In the genomic region with DNA sequence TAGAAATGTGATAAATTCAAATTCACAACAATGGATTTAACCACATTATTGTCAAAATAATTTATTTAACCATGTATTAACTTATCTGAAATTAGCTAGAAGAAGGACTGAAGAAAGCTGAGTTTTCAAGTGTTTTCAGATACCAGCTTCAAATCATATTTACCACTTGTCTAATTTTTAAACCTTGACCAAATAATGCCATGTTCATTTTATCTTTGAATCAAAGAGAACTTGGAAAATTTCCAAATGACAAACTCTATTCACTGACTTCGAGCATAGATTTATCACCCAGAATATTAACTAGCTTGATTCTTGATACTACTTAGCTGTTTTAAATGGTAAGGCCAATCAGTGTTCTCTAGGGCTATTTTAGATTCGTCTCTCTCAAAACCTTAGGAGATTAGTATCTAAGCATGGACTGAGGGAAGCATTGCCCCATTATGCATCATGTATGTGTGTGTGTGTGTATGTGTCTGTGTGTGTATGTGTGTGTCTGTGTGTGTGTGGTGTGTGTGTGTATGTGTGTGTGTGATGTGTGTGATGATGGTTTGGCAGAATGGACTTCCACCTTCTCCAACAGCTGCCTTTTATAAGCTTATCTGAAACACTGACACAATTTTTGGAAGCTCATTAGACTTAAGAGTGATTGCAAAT, we compare ENCODE assay signal across 16 cellular contexts.
DNase-seq lines count a peak whose midpoint lies in the region; ATAC-seq and TF ChIP-seq lines count a peak whose summit lies in the region.
"Had no signal": no experiment of that assay in that cellular context is flagged by ENCODE, and none has a peak within 500 bp of the region (broad histone marks: within the 10 kb centered on the region; RNA-seq: fewer than 3 reads in every experiment).

No MANE protein-coding gene starts in this region.

- no peak overlapping the region for H3K27ac Mint-ChIP-seq in activated CD4-positive, alpha-beta T cell treated with anti-CD3 and anti-CD28 coated beads, Interleukin-2, amount 10 ng/mL, durations not matched to agents 24 days and 14 days
- H3K27ac Mint-ChIP-seq: CD14-positive monocyte; CD4-positive, alpha-beta memory T cell; IgD-negative memory B cell had no signal

- no peak overlapping the region for H3K4me3 Mint-ChIP-seq in activated CD4-positive, alpha-beta T cell treated with anti-CD3 and anti-CD28 coated beads, Interleukin-2, amount 10 ng/mL, durations not matched to agents 24 days and 14 days
- H3K4me3 Mint-ChIP-seq: CD14-positive monocyte; CD4-positive, alpha-beta memory T cell; IgD-negative memory B cell had no signal

- no peaks in the 10 kb centered on the region for H3K27me3 Mint-ChIP-seq in activated CD4-positive, alpha-beta T cell treated with anti-CD3 and anti-CD28 coated beads, Interleukin-2, amount 10 ng/mL, durations not matched to agents 24 days and 14 days
- H3K27me3 Mint-ChIP-seq: CD4-positive, alpha-beta memory T cell had no signal

- intact Hi-C loops in left cardiac atrium (cut with DNase I) = no loop called here
- intact Hi-C loops in activated CD4-positive, alpha-beta T cell treated with anti-CD3 and anti-CD28 coated beads, Interleukin-2, amount 10 ng/mL, durations not matched to agents 24 days and 14 days (cut with micrococcal nuclease) = no loop called here

- H3K4me1 Mint-ChIP-seq in activated CD4-positive, alpha-beta T cell treated with anti-CD3 and anti-CD28 coated beads, Interleukin-2, amount 10 ng/mL, durations not matched to agents 24 days and 14 days = no peaks in the 10 kb centered on the region
- H3K4me1 Mint-ChIP-seq: CD14-positive monocyte; CD4-positive, alpha-beta memory T cell had no signal

- H3K9me3 Mint-ChIP-seq in activated CD4-positive, alpha-beta T cell treated with anti-CD3 and anti-CD28 coated beads, Interleukin-2, amount 10 ng/mL, durations not matched to agents 24 days and 14 days = no peaks in the 10 kb centered on the region
- H3K9me3 Mint-ChIP-seq: IgD-negative memory B cell had no signal

- peak; percentile 53 for ATAC-seq in left lobe of liver
- ATAC-seq in left cardiac atrium = no peak

- TF ChIP-seq CTCF in 22Rv1 (IDR thresholded peaks at IDR 0.05) (no peak), VCaP (conservative IDR thresholded peaks at IDR 0.05) (no peak)

- no peaks in the 10 kb centered on the region for H3K36me3 Mint-ChIP-seq in activated CD4-positive, alpha-beta T cell treated with anti-CD3 and anti-CD28 coated beads, Interleukin-2, amount 10 ng/mL, durations not matched to agents 24 days and 14 days (ENCODE audit: low read depth)
- H3K36me3 Mint-ChIP-seq: CD14-positive monocyte; CD4-positive, alpha-beta memory T cell; IgD-negative memory B cell had no signal

- H3K27ac ChIP-seq in 22Rv1 = peak overlapping the region; percentile 50
- H3K27ac ChIP-seq in VCaP = peak overlapping the region; percentile 55
- H3K27ac ChIP-seq: BLaER1 had no signal

- DNase-seq in DMS79 treated with DMSO at 0.1 percent for 48 hours (lab: John Stamatoyannopoulos, UW) = peak; percentile 52
- DNase-seq in DMS79 (lab: John Stamatoyannopoulos, UW) = no peak
- no peak for DNase-seq in left lobe of liver (ENCODE audit: low spot score)
- DNase-seq in left cardiac atrium = no peak
- DNase-seq in T-helper 1 cell = no peak
- DNase-seq in activated CD4-positive, alpha-beta T cell treated with anti-CD3 and anti-CD28 coated beads, Interleukin-2, amount 10 ng/mL, durations not matched to agents 24 days and 14 days = no peak
- DNase-seq: 8988T; CD4-positive, alpha-beta memory T cell; DMS153; DND-41; EL had no signal
